ENCODE assay signal across 2 cellular contexts in the genomic region with DNA sequence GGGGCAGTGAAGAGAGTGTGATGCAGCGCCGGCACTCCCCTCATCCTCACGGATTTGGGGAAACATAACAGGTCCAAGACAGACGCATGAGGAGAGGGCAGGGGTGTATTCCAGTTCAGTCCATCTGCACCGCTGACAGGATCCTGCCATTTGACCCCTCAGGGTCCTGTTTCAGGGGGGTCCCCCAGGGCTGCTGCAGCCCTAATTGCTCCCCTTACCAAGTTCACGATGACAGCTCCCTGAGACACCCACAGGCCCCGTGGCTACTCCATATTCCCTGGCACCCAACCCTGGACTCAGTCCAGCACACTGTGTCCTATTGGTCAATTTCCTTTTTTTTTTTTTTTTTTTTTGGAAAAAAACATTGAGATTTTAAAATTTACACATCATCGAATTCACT.
TF ChIP-seq lines count a peak whose summit lies in the region.

No MANE protein-coding gene starts in this region.

TF ChIP-seq in liver, 16 proteins besides CTCF, POLR2A, EP300 and RAD21 (continued from another document):
- TF ChIP-seq HNF4A (conservative IDR thresholded peaks at IDR 0.05) (peak; percentile 53 to 63), NR2F2 (IDR thresholded peaks at IDR 0.05) (no peak), YY1 (IDR thresholded peaks at IDR 0.05) (peak; percentile 27), RXRA (IDR thresholded peaks at IDR 0.05) (peak in 1 of 2 donors; percentile 48)

TF ChIP-seq in HepG2, 621 proteins besides CTCF, POLR2A, EP300 and RAD21:
- TF ChIP-seq, protein P1, sequence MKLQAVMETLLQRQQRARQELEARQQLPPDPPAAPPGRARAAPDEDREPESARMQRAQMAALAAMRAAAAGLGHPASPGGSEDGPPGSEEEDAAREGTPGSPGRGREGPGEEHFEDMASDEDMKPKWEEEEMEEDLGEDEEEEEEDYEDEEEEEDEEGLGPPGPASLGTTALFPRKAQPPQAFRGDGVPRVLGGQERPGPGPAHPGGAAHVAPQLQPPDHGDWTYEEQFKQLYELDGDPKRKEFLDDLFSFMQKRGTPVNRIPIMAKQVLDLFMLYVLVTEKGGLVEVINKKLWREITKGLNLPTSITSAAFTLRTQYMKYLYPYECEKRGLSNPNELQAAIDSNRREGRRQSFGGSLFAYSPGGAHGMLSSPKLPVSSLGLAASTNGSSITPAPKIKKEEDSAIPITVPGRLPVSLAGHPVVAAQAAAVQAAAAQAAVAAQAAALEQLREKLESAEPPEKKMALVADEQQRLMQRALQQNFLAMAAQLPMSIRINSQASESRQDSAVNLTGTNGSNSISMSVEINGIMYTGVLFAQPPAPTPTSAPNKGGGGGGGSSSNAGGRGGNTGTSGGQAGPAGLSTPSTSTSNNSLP (IDR thresholded peaks at IDR 0.05; ENCODE audit: low read depth, low read length), result no peak
- TF ChIP-seq SRSF1 (optimal IDR thresholded peaks at IDR 0.05; ENCODE audit: low read depth, low read length), result no peak
- no peak for TF ChIP-seq ZBTB37 (CRISPR knock-in tag; IDR thresholded peaks at IDR 0.05)
- no peak for TF ChIP-seq ZNF282 (IDR thresholded peaks at IDR 0.05; ENCODE audit: partially characterized antibody)
- no peak for TF ChIP-seq YY1 (IDR thresholded peaks at IDR 0.05; ENCODE audit: insufficient read depth, insufficient replicate concordance, low read depth, low read length)
- no peak for TF ChIP-seq REXO4 (CRISPR knock-in tag; IDR thresholded peaks at IDR 0.05; ENCODE audit: borderline replicate concordance)
- TF ChIP-seq DNMT3B (CRISPR knock-in tag; conservative IDR thresholded peaks at IDR 0.05), result no peak
- TF ChIP-seq SPEN (CRISPR knock-in tag; IDR thresholded peaks at IDR 0.05; ENCODE audit: low read depth), result no peak
- TF ChIP-seq MYNN (CRISPR knock-in tag; IDR thresholded peaks at IDR 0.05; ENCODE audit: low read depth), result no peak
- no peak for TF ChIP-seq NFKBIZ (CRISPR knock-in tag; IDR thresholded peaks at IDR 0.05)
- TF ChIP-seq ZNF138 (CRISPR knock-in tag; IDR thresholded peaks at IDR 0.05; ENCODE audit: low read depth), result no peak
